In genomic region chr2:677056-677949, GRCh38 we compare ENCODE assay signal across 8 cellular contexts.
DNase-seq lines count a peak whose midpoint lies in the region; ATAC-seq and TF ChIP-seq lines count a peak whose summit lies in the region.

TMEM18 (minus strand) TSS chr2:677406; CDS start chr2:677345, 61 bp downstream.

- H3K27ac ChIP-seq in cingulate gyrus (ENCODE audit: low read depth, low read length): peak within 1 kb of the TSS; percentile 97

- DNase-seq in C1 segment of cervical spinal cord (lab: John Stamatoyannopoulos, UW): peak in 12 of 14 donors; percentile 97 to 100 (median 98)
- peak; percentile 97 for DNase-seq in NCI-H446 treated with DMSO at 0.1 percent for 48 hours (lab: John Stamatoyannopoulos, UW)
- DNase-seq in activated CD4-positive, CD25-positive, alpha-beta regulatory T cell treated with anti-CD3 and anti-CD28 coated beads, Interleukin-2, amount 50 U/mL, for 16 hours (ENCODE audit: low read depth, low spot score): peak; percentile 78
- DNase-seq in left kidney (ENCODE audit: low read depth, low spot score): peak; percentile 99
- peak; percentile 91 for DNase-seq in stimulated activated CD4-positive, alpha-beta T cell treated with anti-CD3 and anti-CD28 coated beads, Interleukin-4, amount 100 ng/mL, for 24 hours

- TF ChIP-seq POLR2A in GM19099 (IDR thresholded peaks at IDR 0.05; ENCODE audit: extremely low read depth, insufficient read length, low read depth): peak; percentile 95

- ATAC-seq in HG03378 (IDR thresholded peaks at IDR 0.05; ENCODE audit: unreplicated experiment): peak; percentile 71

Comparison
In these comparisons a context has a peak if more than half of its experiments do, and no peak if none do; other contexts are left out.
1. Peak in every context shown above with its lines: DNase-seq, ATAC-seq and H3K27ac ChIP-seq.